ENCODE assay signal across 1 cellular context in genomic region chr3:149384167-149384566, GRCh38.
TF ChIP-seq lines count a peak whose summit lies in the region.

No MANE protein-coding gene starts in this region.

TF ChIP-seq in HepG2, 621 proteins besides CTCF, POLR2A, EP300 and RAD21:
- TF ChIP-seq ZC3H4 (CRISPR knock-in tag; IDR thresholded peaks at IDR 0.05; ENCODE audit: borderline replicate concordance): peak; percentile 76
- TF ChIP-seq BORCS8-MEF2B (CRISPR knock-in tag; IDR thresholded peaks at IDR 0.05): no peak
